11 cellular contexts compared by ENCODE assay signal in genomic region chr2:223995569-223995968, GRCh38. TPM values are rescaled to one million over a fixed set of nuclear protein-coding genes. Genes with fewer than 3 reads are reported as not detected.
DNase-seq lines count a peak whose midpoint lies in the region; ATAC-seq, FAIRE-seq and TF ChIP-seq lines count a peak whose summit lies in the region.
"Had no signal": no experiment of that assay in that cellular context is flagged by ENCODE, and none has a peak within 500 bp of the region (broad histone marks: within the 10 kb centered on the region; RNA-seq: fewer than 3 reads in every experiment).

No MANE protein-coding gene starts in this region.

- H4K20me1 ChIP-seq in GM23248 (ENCODE audit: insufficient read depth) = no peaks in the 10 kb centered on the region
- H4K20me1 ChIP-seq in fibroblast of lung (ENCODE audit: control insufficient read depth, extremely low read depth, insufficient read depth, low read length) = no peaks in the 10 kb centered on the region

- H3K9ac ChIP-seq in GM23248 (0 out of 2 replicates have a peak overlapping the region, but pooled peaks have one; percentile 31), fibroblast of lung (ENCODE audit: insufficient read depth, low read length) (no peak overlapping the region)
- H3K9ac ChIP-seq: KMS-11 had no signal

- H3K4me1 ChIP-seq in ACC112 (ENCODE audit: control insufficient read depth, insufficient read depth, low read length, unreplicated experiment) (peaks cover 26% of the 10 kb centered on the region), GM23248 (ENCODE audit: insufficient read depth) (peaks cover 27% of the 10 kb centered on the region; the same call in 1 of the 2 replicates), fibroblast of lung (ENCODE audit: control insufficient read depth, extremely low read depth, insufficient read depth, low read length) (no peaks in the 10 kb centered on the region), small intestine (ENCODE audit: control insufficient read depth in 2 of 2, insufficient read depth in 1 of 2, low read depth in 1 of 2, low read length in 1 of 2) (peaks cover 5 to 6% of the 10 kb centered on the region in 2 donors)

- no peak overlapping the region for H3K4me3 ChIP-seq in ACC112 (ENCODE audit: low read depth, low read length)
- H3K4me3 ChIP-seq in GM23248 = no peak overlapping the region
- no peak overlapping the region for H3K4me3 ChIP-seq in fibroblast of lung (replicated peaks in 1 of 4; ENCODE audit: control extremely low read depth in 1 of 4, insufficient read depth in 1 of 4, low read depth in 3 of 4, low read length in 4 of 4)
- no peak overlapping the region for H3K4me3 ChIP-seq in small intestine (ENCODE audit: low read depth in 1 of 2, low read length in 2 of 2)
- H3K4me3 ChIP-seq: coronary artery had no signal

- 81 to 84% methylated on average over 5 of the region's 5 CpGs for WGBS in GM23248 (ENCODE audit: low coverage in 1 of 2, low lambda C conversion rate in 2 of 2, missing lambda C conversion rate in 2 of 2), 2 experiments
- 68 to 86% (median 84%) methylated on average over 5 of the region's 5 CpGs for WGBS in small intestine, 3 donors

- H3F3A ChIP-seq in GM23248 (ENCODE audit: insufficient read depth) = peaks cover 97% of the 10 kb centered on the region

- POLR2A ChIA-PET in HEK293T (lab: Yijun Ruan, JAX) = no interaction called here

- no peak for ATAC-seq in GM18519 (IDR thresholded peaks at IDR 0.05; ENCODE audit: low FRiP score, unreplicated experiment)

- DNase-seq in GM23248 = peak; percentile 72
- DNase-seq in SW480 (ENCODE audit: low spot score) = peak; percentile 36
- peak; percentile 54 to 75 for DNase-seq in fibroblast of lung (ENCODE audit: low read depth in 2 of 2)
- DNase-seq in stimulated activated CD4-positive, alpha-beta T cell treated with anti-CD3 and anti-CD28 coated beads, Interleukin-4, amount 100 ng/mL, for 24 hours = no peak
- DNase-seq in small intestine = no peak
- DNase-seq in HEK293T (ENCODE audit: extremely low spot score) = no peak
- DNase-seq: NCI-H510A had no signal

- peak overlapping the region; percentile 62 for H3K27ac ChIP-seq in ACC112 (ENCODE audit: low read depth, low read length)
- H3K27ac ChIP-seq in GM23248 = peak overlapping the region; percentile 71
- no peak overlapping the region for H3K27ac ChIP-seq in fibroblast of lung (ENCODE audit: insufficient read depth, low read length)
- no peak overlapping the region for H3K27ac ChIP-seq in small intestine (ENCODE audit: low read depth in 1 of 2, low read length in 1 of 2)
- H3K27ac ChIP-seq: coronary artery, KMS-11 had no signal

- H2AFZ ChIP-seq in ACC112 (ENCODE audit: low read length, unreplicated experiment) (no peak overlapping the region), GM23248 (no peak overlapping the region), fibroblast of lung (ENCODE audit: low read length) (no peak overlapping the region)

- H3K4me2 ChIP-seq in GM23248 (ENCODE audit: unreplicated experiment) (no peak overlapping the region), fibroblast of lung (ENCODE audit: extremely low read depth, insufficient read depth, low read length) (no peak overlapping the region)
- H3K4me2 ChIP-seq: KMS-11 had no signal

- TF ChIP-seq CTCF in fibroblast of lung (conservative IDR thresholded peaks at IDR 0.05 in 1 of 2, IDR thresholded peaks at IDR 0.05 in 1 of 2; ENCODE audit: low read depth in 1 of 2, low read length in 2 of 2) = no peak

- no peak for FAIRE-seq in small intestine (lab: Jason Lieb, UNC)

- H3K27me3 ChIP-seq in ACC112 (ENCODE audit: insufficient read depth, low read length) = no peaks in the 10 kb centered on the region
- no peaks in the 10 kb centered on the region for H3K27me3 ChIP-seq in GM23248 (replicated peaks; ENCODE audit: insufficient read depth)
- H3K27me3 ChIP-seq in fibroblast of lung (ENCODE audit: control insufficient read depth, insufficient read depth, low read length) = no peaks in the 10 kb centered on the region
- H3K27me3 ChIP-seq in small intestine (ENCODE audit: control insufficient read depth in 2 of 2, insufficient read depth in 2 of 2, low read length in 2 of 2) = no peaks in the 10 kb centered on the region

- H3K9me2 ChIP-seq in GM23248 (ENCODE audit: insufficient read depth) = no peaks in the 10 kb centered on the region

- in situ Hi-C loops in GM23248 (cut with MboI) = loop anchor here (10.0 kb wide), 1 partner anchor 289 kb away; no protein-coding TSS in a partner anchor

- H3K9me3 ChIP-seq in GM23248 (ENCODE audit: low read depth) = no peaks in the 10 kb centered on the region
- H3K9me3 ChIP-seq in fibroblast of lung (ENCODE audit: control insufficient read depth, insufficient read depth, low read depth, low read length) = no peaks in the 10 kb centered on the region
- H3K9me3 ChIP-seq in small intestine (ENCODE audit: control insufficient read depth, low read depth) = no peaks in the 10 kb centered on the region

- CTCF ChIA-PET in HEK293T (lab: Yijun Ruan, JAX) = no interaction called here

- H3K36me3 ChIP-seq in ACC112 (ENCODE audit: insufficient read depth, low read length) = peaks cover 37% of the 10 kb centered on the region
- peaks cover 98% of the 10 kb centered on the region for H3K36me3 ChIP-seq in GM23248 (ENCODE audit: low read depth)
- H3K36me3 ChIP-seq in fibroblast of lung (ENCODE audit: control insufficient read depth, insufficient read depth, low read length) = no peaks in the 10 kb centered on the region
- no peaks in the 10 kb centered on the region for H3K36me3 ChIP-seq in small intestine (ENCODE audit: control insufficient read depth in 2 of 2, insufficient read depth in 2 of 2, low read length in 2 of 2)

- H3K79me2 ChIP-seq in ACC112 (ENCODE audit: control insufficient read depth, insufficient read depth, low read length, unreplicated experiment) = peaks cover 12% of the 10 kb centered on the region
- H3K79me2 ChIP-seq in GM23248 (ENCODE audit: insufficient read depth) = peaks cover 82% of the 10 kb centered on the region
- H3K79me2 ChIP-seq in fibroblast of lung (ENCODE audit: control insufficient read depth, insufficient read depth, low read length) = no peaks in the 10 kb centered on the region

TF ChIP-seq in HEK293T, 16 proteins besides CTCF, POLR2A, EP300 and RAD21:
- no peak for TF ChIP-seq LEF1 (IDR thresholded peaks at IDR 0.05; ENCODE audit: borderline replicate concordance)
- no peak for TF ChIP-seq NFRKB (IDR thresholded peaks at IDR 0.05)
- no peak for TF ChIP-seq ARNT (IDR thresholded peaks at IDR 0.05)
- TF ChIP-seq SP1 (IDR thresholded peaks at IDR 0.05) = no peak
- TF ChIP-seq L3MBTL2 (conservative IDR thresholded peaks at IDR 0.05) = no peak
- TF ChIP-seq TARDBP (IDR thresholded peaks at IDR 0.05) = no peak
- TF ChIP-seq ZNF384 (IDR thresholded peaks at IDR 0.05) = no peak
- TF ChIP-seq HDGF (IDR thresholded peaks at IDR 0.05; ENCODE audit: borderline replicate concordance) = no peak
- TF ChIP-seq FOXK2 (IDR thresholded peaks at IDR 0.05) = no peak
- TF ChIP-seq FOXA1 (IDR thresholded peaks at IDR 0.05) = no peak
- no peak for TF ChIP-seq PKNOX1 (IDR thresholded peaks at IDR 0.05)
- TF ChIP-seq ELF4 (IDR thresholded peaks at IDR 0.05) = no peak
- TF ChIP-seq FOXM1 (IDR thresholded peaks at IDR 0.05; ENCODE audit: borderline replicate concordance) = no peak
- TF ChIP-seq CTBP1 (IDR thresholded peaks at IDR 0.05; ENCODE audit: borderline replicate concordance) = no peak
- TF ChIP-seq SUZ12 (IDR thresholded peaks at IDR 0.05) = no peak
- no peak for TF ChIP-seq BHLHE40 (IDR thresholded peaks at IDR 0.05; ENCODE audit: borderline replicate concordance)

RNA-seq across cellular contexts. Expression of gene MRPL44, which starts 38.3 kb away (rescaled TPM):
- 34.4 and 34.9 TPM in 2 replicates for total RNA-seq in GM23248 (2014; rRNA removed; shearing (Covaris generic))
- polyA plus RNA-seq in GM23248 (2016; fragmentation: Nextera tagmentation; extraction: Ambion mirVana) = 24.1 and 27.8 TPM in 2 replicates
- 31.3 and 34.0 TPM in 2 replicates for total RNA-seq in fibroblast of lung
- polyA plus RNA-seq in fibroblast of lung = 27.4 and 33.7 TPM in 2 replicates
- polyA plus RNA-seq in fibroblast of lung (2012) = 18.5 and 25.3 TPM in 2 replicates
- 8.1 and 14.7 TPM in 2 replicates for polyA minus RNA-seq in fibroblast of lung (ENCODE audit: low replicate concordance)
- 10 to 100 TPM; 28.1 to 33.9 (median 31.8) TPM for polyA plus RNA-seq in small intestine

RNA-seq across cellular contexts. Expression of gene SERPINE2, which starts 43.5 kb away (rescaled TPM):
- total RNA-seq in GM23248 (2014; rRNA removed; shearing (Covaris generic)) = 1,671 and 1,864 TPM in 2 replicates
- polyA plus RNA-seq in GM23248 (2016; fragmentation: Nextera tagmentation; extraction: Ambion mirVana) (5,355 and 5,534 TPM in 2 replicates), fibroblast of lung (104 and 149 TPM in 2 replicates), small intestine (10 to 100 TPM in 2 of 3 donors, 1 to 10 TPM in 1; 6.0 to 27.6 (median 14.3) TPM)
- total RNA-seq in fibroblast of lung = 37.2 and 77.9 TPM in 2 replicates
- 113 and 143 TPM in 2 replicates for polyA plus RNA-seq in fibroblast of lung (2012)
- polyA minus RNA-seq in fibroblast of lung (ENCODE audit: low replicate concordance) = 63.7 and 116 TPM in 2 replicates

RNA-seq across cellular contexts. Expression of gene WDFY1, which starts 50.4 kb away (rescaled TPM):
- 76.9 and 81.2 TPM in 2 replicates for total RNA-seq in GM23248 (2014; rRNA removed; shearing (Covaris generic))
- polyA plus RNA-seq in GM23248 (2016; fragmentation: Nextera tagmentation; extraction: Ambion mirVana) (60.6 and 65.1 TPM in 2 replicates), fibroblast of lung (59.2 and 79.1 TPM in 2 replicates), small intestine (10 to 100 TPM in 2 of 3 donors, 1 to 10 TPM in 1; 9.5 to 18.3 (median 13.2) TPM)
- total RNA-seq in fibroblast of lung = 107 and 156 TPM in 2 replicates
- polyA plus RNA-seq in fibroblast of lung (2012) = 38.4 and 53.2 TPM in 2 replicates
- 151 and 153 TPM in 2 replicates for polyA minus RNA-seq in fibroblast of lung (ENCODE audit: low replicate concordance)

Comparison
In these comparisons a context has a peak if more than half of its experiments do, and no peak if none do; other contexts are left out.
1. H3K27ac ChIP-seq: peak in ACC112 (single experiment) and GM23248 (single experiment); none in fibroblast of lung (single experiment) and small intestine (0 of 2).
2. DNase-seq: peak in GM23248 (single experiment), SW480 (single experiment) and fibroblast of lung (2 of 2); none in stimulated activated CD4-positive, alpha-beta T cell treated with anti-CD3 and anti-CD28 coated beads, Interleukin-4, amount 100 ng/mL, for 24 hours (single experiment), small intestine (single experiment) and HEK293T (single experiment).
3. RNA of gene SERPINE2, which starts 43.5 kb away (polyA plus RNA-seq): 5,355 to 5,534 TPM in GM23248; 104 to 149 TPM in fibroblast of lung and 6.0 to 27.6 TPM in small intestine; every median in the first group is over 10 times any median in the second.